Comparison of ENCODE assay signal across 1 cellular context in genomic region chr11:4619514-4619913, GRCh38.
TF ChIP-seq lines count a peak whose summit lies in the region.

No MANE protein-coding gene starts in this region.

TF ChIP-seq in K562, 482 proteins besides CTCF, POLR2A, EP300 and RAD21 (continued from another document):
- no peak for TF ChIP-seq SMAD2 (IDR thresholded peaks at IDR 0.05; ENCODE audit: low read depth, low read length)
- no peak for TF ChIP-seq MXI1 (IDR thresholded peaks at IDR 0.05; ENCODE audit: low read depth, low read length)
- no peak for TF ChIP-seq CHCHD3 (CRISPR knock-in tag; IDR thresholded peaks at IDR 0.05)
- no peak for TF ChIP-seq PML (IDR thresholded peaks at IDR 0.05; ENCODE audit: low read length)
- TF ChIP-seq TAL1 (IDR thresholded peaks at IDR 0.05), result peak; percentile 43
- TF ChIP-seq PRPF4 (IDR thresholded peaks at IDR 0.05; ENCODE audit: insufficient read depth, low read depth, low read length, poor library complexity, severe bottlenecking), result no peak
- TF ChIP-seq, protein P1, sequence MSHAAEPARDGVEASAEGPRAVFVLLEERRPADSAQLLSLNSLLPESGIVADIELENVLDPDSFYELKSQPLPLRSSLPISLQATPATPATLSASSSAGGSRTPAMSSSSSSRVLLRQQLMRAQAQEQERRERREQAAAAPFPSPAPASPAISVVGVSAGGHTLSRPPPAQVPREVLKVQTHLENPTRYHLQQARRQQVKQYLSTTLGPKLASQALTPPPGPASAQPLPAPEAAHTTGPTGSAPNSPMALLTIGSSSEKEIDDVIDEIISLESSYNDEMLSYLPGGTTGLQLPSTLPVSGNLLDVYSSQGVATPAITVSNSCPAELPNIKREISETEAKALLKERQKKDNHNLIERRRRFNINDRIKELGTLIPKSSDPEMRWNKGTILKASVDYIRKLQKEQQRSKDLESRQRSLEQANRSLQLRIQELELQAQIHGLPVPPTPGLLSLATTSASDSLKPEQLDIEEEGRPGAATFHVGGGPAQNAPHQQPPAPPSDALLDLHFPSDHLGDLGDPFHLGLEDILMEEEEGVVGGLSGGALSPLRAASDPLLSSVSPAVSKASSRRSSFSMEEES (CRISPR knock-in tag; IDR thresholded peaks at IDR 0.05), result no peak
- TF ChIP-seq FOXJ2 (tag; IDR thresholded peaks at IDR 0.05), result no peak
- TF ChIP-seq CHD1 (IDR thresholded peaks at IDR 0.05; ENCODE audit: low read length), result no peak
- TF ChIP-seq, protein P2, sequence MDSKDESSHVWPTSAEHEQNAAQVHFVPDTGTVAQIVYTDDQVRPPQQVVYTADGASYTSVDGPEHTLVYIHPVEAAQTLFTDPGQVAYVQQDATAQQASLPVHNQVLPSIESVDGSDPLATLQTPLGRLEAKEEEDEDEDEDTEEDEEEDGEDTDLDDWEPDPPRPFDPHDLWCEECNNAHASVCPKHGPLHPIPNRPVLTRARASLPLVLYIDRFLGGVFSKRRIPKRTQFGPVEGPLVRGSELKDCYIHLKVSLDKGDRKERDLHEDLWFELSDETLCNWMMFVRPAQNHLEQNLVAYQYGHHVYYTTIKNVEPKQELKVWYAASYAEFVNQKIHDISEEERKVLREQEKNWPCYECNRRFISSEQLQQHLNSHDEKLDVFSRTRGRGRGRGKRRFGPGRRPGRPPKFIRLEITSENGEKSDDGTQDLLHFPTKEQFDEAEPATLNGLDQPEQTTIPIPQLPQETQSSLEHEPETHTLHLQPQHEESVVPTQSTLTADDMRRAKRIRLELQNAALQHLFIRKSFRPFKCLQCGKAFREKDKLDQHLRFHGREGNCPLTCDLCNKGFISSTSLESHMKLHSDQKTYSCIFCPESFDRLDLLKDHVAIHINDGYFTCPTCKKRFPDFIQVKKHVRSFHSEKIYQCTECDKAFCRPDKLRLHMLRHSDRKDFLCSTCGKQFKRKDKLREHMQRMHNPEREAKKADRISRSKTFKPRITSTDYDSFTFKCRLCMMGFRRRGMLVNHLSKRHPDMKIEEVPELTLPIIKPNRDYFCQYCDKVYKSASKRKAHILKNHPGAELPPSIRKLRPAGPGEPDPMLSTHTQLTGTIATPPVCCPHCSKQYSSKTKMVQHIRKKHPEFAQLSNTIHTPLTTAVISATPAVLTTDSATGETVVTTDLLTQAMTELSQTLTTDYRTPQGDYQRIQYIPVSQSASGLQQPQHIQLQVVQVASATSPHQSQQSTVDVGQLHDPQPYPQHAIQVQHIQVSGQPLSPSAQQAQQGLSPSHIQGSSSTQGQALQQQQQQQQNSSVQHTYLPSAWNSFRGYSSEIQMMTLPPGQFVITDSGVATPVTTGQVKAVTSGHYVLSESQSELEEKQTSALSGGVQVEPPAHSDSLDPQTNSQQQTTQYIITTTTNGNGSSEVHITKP (IDR thresholded peaks at IDR 0.05; ENCODE audit: partially characterized antibody), result no peak
- TF ChIP-seq SOX6 (IDR thresholded peaks at IDR 0.05), result 0 out of 2 replicates have a peak, but pooled peaks have one; percentile 15
- TF ChIP-seq CC2D1A (IDR thresholded peaks at IDR 0.05), result no peak
- no peak for TF ChIP-seq FOXA1 (IDR thresholded peaks at IDR 0.05; ENCODE audit: borderline replicate concordance)
- TF ChIP-seq BRF1 (IDR thresholded peaks at IDR 0.05; ENCODE audit: borderline replicate concordance, extremely low read depth, insufficient read length), result no peak
- TF ChIP-seq NCOR1 (IDR thresholded peaks at IDR 0.05), result 0 out of 2 replicates have a peak, but pooled peaks have one; percentile 12
- TF ChIP-seq NFYB (IDR thresholded peaks at IDR 0.05; ENCODE audit: extremely low read depth, insufficient read length), result peak; percentile 55
- TF ChIP-seq NFATC3 (IDR thresholded peaks at IDR 0.05), result no peak
- no peak for TF ChIP-seq ZNF165 (CRISPR knock-in tag; IDR thresholded peaks at IDR 0.05; ENCODE audit: borderline replicate concordance)
- no peak for TF ChIP-seq ZNF24 (IDR thresholded peaks at IDR 0.05)
- TF ChIP-seq NR2C2 (CRISPR knock-in tag; IDR thresholded peaks at IDR 0.05), result no peak
- peak; percentile 44; the same call in 1 of the 2 replicates for TF ChIP-seq NR2C2 (tag; IDR thresholded peaks at IDR 0.05)
- TF ChIP-seq, protein P3, sequence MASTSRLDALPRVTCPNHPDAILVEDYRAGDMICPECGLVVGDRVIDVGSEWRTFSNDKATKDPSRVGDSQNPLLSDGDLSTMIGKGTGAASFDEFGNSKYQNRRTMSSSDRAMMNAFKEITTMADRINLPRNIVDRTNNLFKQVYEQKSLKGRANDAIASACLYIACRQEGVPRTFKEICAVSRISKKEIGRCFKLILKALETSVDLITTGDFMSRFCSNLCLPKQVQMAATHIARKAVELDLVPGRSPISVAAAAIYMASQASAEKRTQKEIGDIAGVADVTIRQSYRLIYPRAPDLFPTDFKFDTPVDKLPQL (IDR thresholded peaks at IDR 0.05; ENCODE audit: extremely low read depth, insufficient read length), result no peak
- 0 out of 2 replicates have a peak, but pooled peaks have one; percentile 24 for TF ChIP-seq NR2C1 (IDR thresholded peaks at IDR 0.05)
- 0 out of 2 replicates have a peak, but pooled peaks have one; percentile 38 for TF ChIP-seq NR2C1 (tag; IDR thresholded peaks at IDR 0.05)
- TF ChIP-seq TSC22D4 (tag; IDR thresholded peaks at IDR 0.05), result no peak
- TF ChIP-seq TRIM25 (IDR thresholded peaks at IDR 0.05; ENCODE audit: borderline replicate concordance), result no peak
- peak; percentile 37 for TF ChIP-seq TCF3 (CRISPR knock-in tag; IDR thresholded peaks at IDR 0.05)
- TF ChIP-seq CGGBP1 (CRISPR knock-in tag; IDR thresholded peaks at IDR 0.05), result no peak
- TF ChIP-seq CBFA2T3 (IDR thresholded peaks at IDR 0.05), result peak; percentile 48
- TF ChIP-seq, protein P4, sequence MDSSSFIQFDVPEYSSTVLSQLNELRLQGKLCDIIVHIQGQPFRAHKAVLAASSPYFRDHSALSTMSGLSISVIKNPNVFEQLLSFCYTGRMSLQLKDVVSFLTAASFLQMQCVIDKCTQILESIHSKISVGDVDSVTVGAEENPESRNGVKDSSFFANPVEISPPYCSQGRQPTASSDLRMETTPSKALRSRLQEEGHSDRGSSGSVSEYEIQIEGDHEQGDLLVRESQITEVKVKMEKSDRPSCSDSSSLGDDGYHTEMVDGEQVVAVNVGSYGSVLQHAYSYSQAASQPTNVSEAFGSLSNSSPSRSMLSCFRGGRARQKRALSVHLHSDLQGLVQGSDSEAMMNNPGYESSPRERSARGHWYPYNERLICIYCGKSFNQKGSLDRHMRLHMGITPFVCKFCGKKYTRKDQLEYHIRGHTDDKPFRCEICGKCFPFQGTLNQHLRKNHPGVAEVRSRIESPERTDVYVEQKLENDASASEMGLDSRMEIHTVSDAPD (CRISPR knock-in tag; IDR thresholded peaks at IDR 0.05), result no peak
- no peak for TF ChIP-seq ZNF436 (CRISPR knock-in tag; IDR thresholded peaks at IDR 0.05)
- no peak for TF ChIP-seq MAZ (CRISPR knock-in tag; conservative IDR thresholded peaks at IDR 0.05 in 1 of 2, IDR thresholded peaks at IDR 0.05 in 1 of 2)
- TF ChIP-seq MECOM (CRISPR knock-in tag; IDR thresholded peaks at IDR 0.05), result no peak
- no peak for TF ChIP-seq BACH1 (tag; IDR thresholded peaks at IDR 0.05)
